8 cellular contexts compared by ENCODE assay signal in genomic region chr4:80125252-80126177, GRCh38. TPM values are rescaled to one million over a fixed set of nuclear protein-coding genes. Genes with fewer than 3 reads are reported as not detected.
DNase-seq lines count a peak whose midpoint lies in the region; TF ChIP-seq lines count a peak whose summit lies in the region.

No MANE protein-coding gene starts in this region.

- no peaks in the 10 kb centered on the region for H4K20me1 ChIP-seq in OCI-LY3 (ENCODE audit: insufficient read depth, low read length)

- TF ChIP-seq CTCF in HEK293 (tag by site-specific recombination; IDR thresholded peaks at IDR 0.05) (no peak), OCI-LY3 (IDR thresholded peaks at IDR 0.05; ENCODE audit: low read depth, low read length) (peak; percentile 68)

- 0 out of 2 replicates have a peak overlapping the region, but pooled peaks have one; percentile 22 for H3K4me2 ChIP-seq in OCI-LY3 (ENCODE audit: low read length)

- H3K4me1 ChIP-seq in HEK293 (ENCODE audit: control insufficient read depth, insufficient read depth, low read length), result no peaks in the 10 kb centered on the region
- H3K4me1 ChIP-seq in OCI-LY3 (ENCODE audit: low read length), result peaks cover 6% of the 10 kb centered on the region

- H3K4me1 Mint-ChIP-seq in activated naive CD4-positive, alpha-beta T cell treated with anti-CD3 and anti-CD28 coated beads for 36 hours (ENCODE audit: low read depth), result peaks cover 49% of the 10 kb centered on the region

- peak overlapping the region; percentile 31 for H2AFZ ChIP-seq in OCI-LY3 (ENCODE audit: low read depth, low read length)

- no peaks in the 10 kb centered on the region for H3K27me3 ChIP-seq in OCI-LY3 (ENCODE audit: low read depth, low read length)

- H3K9me3 Mint-ChIP-seq in activated naive CD4-positive, alpha-beta T cell treated with anti-CD3 and anti-CD28 coated beads for 36 hours, result no peaks in the 10 kb centered on the region

- POLR2A ChIA-PET in HEK293 (lab: Yijun Ruan, JAX), result no interaction called here

- H3K27ac ChIP-seq in HEK293 (ENCODE audit: extremely low read depth, low read depth, low read length), result no peak overlapping the region
- H3K27ac ChIP-seq in OCI-LY3 (ENCODE audit: low read length), result no peak overlapping the region

- DNase-seq in SKM-1 treated with dmso at 0.1 percent for 144 hours (lab: John Stamatoyannopoulos, UW; ENCODE audit: unreplicated experiment) (peak; percentile 26), SKM-1 (lab: John Stamatoyannopoulos, UW; ENCODE audit: unreplicated experiment) (no peak), kidney tubule cell (ENCODE audit: low spot score) (peak; percentile 46), NCI-H2081 (lab: John Stamatoyannopoulos, UW) (no peak), NCI-H2227 (lab: John Stamatoyannopoulos, UW; ENCODE audit: unreplicated experiment) (no peak)
- DNase-seq in activated naive CD4-positive, alpha-beta T cell treated with anti-CD3 and anti-CD28 coated beads for 36 hours, result peak; percentile 39

- H3K36me3 ChIP-seq in HEK293 (ENCODE audit: control insufficient read depth in 2 of 2, insufficient read depth in 1 of 2, low read length in 2 of 2) (no peaks in the 10 kb centered on the region), OCI-LY3 (replicated peaks; ENCODE audit: low read depth, low read length) (no peaks in the 10 kb centered on the region)

- H3K4me3 ChIP-seq in HEK293 (ENCODE audit: low read depth, low read length), result no peak overlapping the region
- H3K4me3 ChIP-seq in OCI-LY3 (ENCODE audit: low read length), result no peak overlapping the region

- intact Hi-C loops in activated naive CD4-positive, alpha-beta T cell treated with anti-CD3 and anti-CD28 coated beads for 36 hours (cut with micrococcal nuclease), result loop anchor here (1.0 to 5.0 kb wide), 11 partner anchors 48 to 1527 kb away; partner anchors contain the start of gene PAQR3

- no peak overlapping the region for H3K4me3 Mint-ChIP-seq in activated naive CD4-positive, alpha-beta T cell treated with anti-CD3 and anti-CD28 coated beads for 36 hours

- CTCF ChIA-PET in HEK293 (lab: Yijun Ruan, JAX), result interaction anchor here (0.5 to 2.2 kb wide), 6 partner anchors 10 to 1450 kb away, joined by 3 to 6 read pairs (median 3); no protein-coding TSS in a partner anchor
- CTCF ChIA-PET in activated naive CD4-positive, alpha-beta T cell treated with anti-CD3 and anti-CD28 coated beads for 36 hours (lab: Charles Lee), result interaction anchor here (0.6 to 5.1 kb wide), 23 partner anchors 12 to 93 kb away, joined by 3 to 79 read pairs (median 5); no protein-coding TSS in a partner anchor

- H3K79me2 ChIP-seq in OCI-LY3 (ENCODE audit: low read length), result no peaks in the 10 kb centered on the region

- H3K9ac ChIP-seq in OCI-LY3 (ENCODE audit: low read length), result no peak overlapping the region

- H3K27ac Mint-ChIP-seq in activated naive CD4-positive, alpha-beta T cell treated with anti-CD3 and anti-CD28 coated beads for 36 hours, result peak overlapping the region; percentile 17

- H3K27me3 Mint-ChIP-seq in activated naive CD4-positive, alpha-beta T cell treated with anti-CD3 and anti-CD28 coated beads for 36 hours (ENCODE audit: low read depth), result no peaks in the 10 kb centered on the region

- H3K9me3 ChIP-seq in HEK293 (ENCODE audit: control insufficient read depth, insufficient read depth, low read depth, low read length), result no peaks in the 10 kb centered on the region
- H3K9me3 ChIP-seq in OCI-LY3 (ENCODE audit: insufficient read depth, low read length), result no peaks in the 10 kb centered on the region

- H3K36me3 Mint-ChIP-seq in activated naive CD4-positive, alpha-beta T cell treated with anti-CD3 and anti-CD28 coated beads for 36 hours (ENCODE audit: low read depth), result no peaks in the 10 kb centered on the region

TF ChIP-seq in HEK293, 187 proteins besides CTCF, POLR2A, EP300 and RAD21:
- TF ChIP-seq PRDM10 (tag by site-specific recombination; IDR thresholded peaks at IDR 0.05) (no peak), PRDM1 (tag by site-specific recombination; IDR thresholded peaks at IDR 0.05) (peak; percentile 48; the same call in 1 of the 2 replicates)

RNA-seq across cellular contexts. Expression of gene ANTXR2, which starts 52.5 kb away (rescaled TPM):
- under 1 TPM; 0.50 to 0.79 TPM for total RNA-seq in activated naive CD4-positive, alpha-beta T cell treated with anti-CD3 and anti-CD28 coated beads for 36 hours

Comparison
In these comparisons a context has a peak if more than half of its experiments do, and no peak if none do; other contexts are left out.
1. DNase-seq: peak in SKM-1 treated with dmso at 0.1 percent for 144 hours (single experiment), activated naive CD4-positive, alpha-beta T cell treated with anti-CD3 and anti-CD28 coated beads for 36 hours (single experiment) and kidney tubule cell (single experiment); none in SKM-1 (single experiment), NCI-H2081 (0 of 2) and NCI-H2227 (single experiment).